Comparison of ENCODE assay signal across 25 cellular contexts in the genomic region with DNA sequence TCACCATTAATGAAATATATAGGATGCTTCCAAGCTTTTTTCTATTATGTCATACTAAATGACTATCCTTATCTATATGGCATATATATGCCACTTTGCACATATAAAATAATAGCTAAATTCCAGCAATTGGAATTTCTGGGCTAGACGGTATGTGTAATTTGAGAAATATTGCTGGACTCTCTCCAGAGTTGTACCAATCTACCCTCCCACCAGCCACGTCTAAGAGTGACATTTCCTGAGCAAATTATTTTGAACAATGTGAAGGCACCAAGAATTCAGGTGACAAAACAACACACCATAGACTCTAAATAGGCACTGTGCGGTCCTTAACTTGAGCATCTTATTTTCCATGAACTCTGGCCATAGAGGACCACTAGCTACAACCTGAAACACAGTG.
DNase-seq lines count a peak whose midpoint lies in the region; ATAC-seq and TF ChIP-seq lines count a peak whose summit lies in the region.
"Had no signal": no experiment of that assay in that cellular context is flagged by ENCODE, and none has a peak within 500 bp of the region (broad histone marks: within the 10 kb centered on the region; RNA-seq: fewer than 3 reads in every experiment).

No MANE protein-coding gene starts in this region.

- TF ChIP-seq CTCF in PC-9 (conservative IDR thresholded peaks at IDR 0.05), result no peak
- no peak for TF ChIP-seq CTCF in endothelial cell (IDR thresholded peaks at IDR 0.05; ENCODE audit: unreplicated experiment)

- no peak overlapping the region for H3K4me3 ChIP-seq in PC-9
- no peak overlapping the region for H3K4me3 ChIP-seq in trophoblast cell (ENCODE audit: low read depth, low read length)
- H3K4me3 ChIP-seq: A549; BLaER1 treated with 17β-estradiol and CSF1 and Interleukin-3, amounts not matched to agents 10 nM and 100 nM; GM12878; HAP-1 had no signal

- WGBS in trophoblast cell (ENCODE audit: extremely low coverage, insufficient coverage, insufficient read length), result no CpG with 5 or more reads among the region's 3 CpGs

- H3F3A ChIP-seq in PC-9 (ENCODE audit: insufficient read depth, low read depth), result peaks cover 4% of the 10 kb centered on the region

- no peak overlapping the region for H4K91ac ChIP-seq in trophoblast cell (ENCODE audit: low read depth, low read length)

- no peak overlapping the region for H3K4me2 ChIP-seq in PC-9
- no peak overlapping the region for H3K4me2 ChIP-seq in trophoblast cell (ENCODE audit: low read length)
- H3K4me2 ChIP-seq: BLaER1 treated with 17β-estradiol and CSF1 and Interleukin-3, amounts not matched to agents 10 nM and 100 nM had no signal

- no peaks in the 10 kb centered on the region for H3K9me3 ChIP-seq in PC-9 (ENCODE audit: insufficient read depth, low read depth)
- H3K9me3 ChIP-seq in trophoblast cell (ENCODE audit: insufficient read depth, low read depth, low read length), result no peaks in the 10 kb centered on the region
- H3K9me3 ChIP-seq: A549, BE2C, HAP-1 had no signal

- no peak overlapping the region for H4K8ac ChIP-seq in trophoblast cell (ENCODE audit: low read depth, low read length)

- H3K14ac ChIP-seq in trophoblast cell (ENCODE audit: low read length), result no peak overlapping the region

- H4K12ac ChIP-seq in trophoblast cell (ENCODE audit: low read depth, low read length), result no peak overlapping the region

- H3K4ac ChIP-seq in trophoblast cell (ENCODE audit: low read depth, low read length), result no peak overlapping the region

- peaks cover 5% of the 10 kb centered on the region; the same call in 1 of the 2 replicates for H3K4me1 ChIP-seq in PC-9 (replicated peaks; ENCODE audit: insufficient read depth)
- no peaks in the 10 kb centered on the region for H3K4me1 ChIP-seq in trophoblast cell (ENCODE audit: control insufficient read depth in 1 of 2, insufficient read depth in 2 of 2, low read length in 2 of 2)
- H3K4me1 ChIP-seq: BE2C; BLaER1 treated with 17β-estradiol and CSF1 and Interleukin-3, amounts not matched to agents 10 nM and 100 nM had no signal

- H3K4me1 Mint-ChIP-seq in activated naive CD8-positive, alpha-beta T cell treated with anti-CD3 and anti-CD28 coated beads, Interleukin-2, amount 50 U/mL, for 24 hours, result peaks cover 1% of the 10 kb centered on the region
- peaks cover 1% of the 10 kb centered on the region for H3K4me1 Mint-ChIP-seq in activated naive CD8-positive, alpha-beta T cell treated with anti-CD3 and anti-CD28 coated beads for 36 hours
- H3K4me1 Mint-ChIP-seq in endothelial cell (ENCODE audit: unreplicated experiment), result peaks cover 11% of the 10 kb centered on the region
- H3K4me1 Mint-ChIP-seq: CD14-positive monocyte; CD8-positive, alpha-beta memory T cell had no signal

- no peak overlapping the region for H2BK5ac ChIP-seq in trophoblast cell (ENCODE audit: low read depth, low read length, poor library complexity)

- peak overlapping the region; percentile 22 for H3K27ac Mint-ChIP-seq in activated naive CD8-positive, alpha-beta T cell treated with anti-CD3 and anti-CD28 coated beads, Interleukin-2, amount 50 U/mL, for 24 hours
- H3K27ac Mint-ChIP-seq in activated naive CD8-positive, alpha-beta T cell treated with anti-CD3 and anti-CD28 coated beads for 36 hours, result no peak overlapping the region
- H3K27ac Mint-ChIP-seq in endothelial cell (ENCODE audit: unreplicated experiment), result peak overlapping the region; percentile 48
- H3K27ac Mint-ChIP-seq: CD14-positive monocyte; CD4-positive, alpha-beta T cell; HFFc6 had no signal

- H3K79me2 ChIP-seq in PC-9 (ENCODE audit: low read depth) (no peaks in the 10 kb centered on the region), trophoblast cell (ENCODE audit: control insufficient read depth, insufficient read depth, low read length, poor library complexity) (no peaks in the 10 kb centered on the region)

- H2AK5ac ChIP-seq in trophoblast cell (ENCODE audit: low read length), result no peak overlapping the region

- no peak overlapping the region for H3K23ac ChIP-seq in trophoblast cell (ENCODE audit: low read length)

- no peaks in the 10 kb centered on the region for H3K27me3 Mint-ChIP-seq in activated naive CD8-positive, alpha-beta T cell treated with anti-CD3 and anti-CD28 coated beads, Interleukin-2, amount 50 U/mL, for 24 hours
- no peaks in the 10 kb centered on the region for H3K27me3 Mint-ChIP-seq in activated naive CD8-positive, alpha-beta T cell treated with anti-CD3 and anti-CD28 coated beads for 36 hours
- peaks cover 3% of the 10 kb centered on the region for H3K27me3 Mint-ChIP-seq in endothelial cell (ENCODE audit: unreplicated experiment)
- H3K27me3 Mint-ChIP-seq: CD4-positive, alpha-beta T cell; CD8-positive, alpha-beta memory T cell had no signal

- H3K4me3 Mint-ChIP-seq in activated naive CD8-positive, alpha-beta T cell treated with anti-CD3 and anti-CD28 coated beads, Interleukin-2, amount 50 U/mL, for 24 hours, result no peak overlapping the region
- no peak overlapping the region for H3K4me3 Mint-ChIP-seq in activated naive CD8-positive, alpha-beta T cell treated with anti-CD3 and anti-CD28 coated beads for 36 hours
- H3K4me3 Mint-ChIP-seq in endothelial cell (ENCODE audit: unreplicated experiment), result no peak overlapping the region
- H3K4me3 Mint-ChIP-seq: CD14-positive monocyte; CD4-positive, alpha-beta T cell; CD8-positive, alpha-beta memory T cell; HFFc6 had no signal

- no peak for DNase-seq in activated naive CD8-positive, alpha-beta T cell treated with anti-CD3 and anti-CD28 coated beads, Interleukin-2, amount 50 U/mL, for 24 hours
- no peak for DNase-seq in activated naive CD8-positive, alpha-beta T cell treated with anti-CD3 and anti-CD28 coated beads for 36 hours
- DNase-seq in PC-9 (no peak), endothelial cell (ENCODE audit: low spot score) (no peak), trophoblast cell (peak; percentile 51 to 86), Right ventricle myocardium superior (no peak), RKO (ENCODE audit: low spot score) (no peak)
- DNase-seq: 8988T; ACHN; AML-193; BE2C; CD4-positive, alpha-beta T cell; CD8-positive, alpha-beta memory T cell; DMS 273 treated with DMSO at 0.1 percent for 48 hours; DMS79; EL; GDM1; GOT3; HFFc6 had no signal

- intact Hi-C loops in PC-9 (cut with micrococcal nuclease; ENCODE audit: unreplicated experiment) (no loop called here), Right ventricle myocardium superior (cut with DNase I) (no loop called here)

- POLR2A ChIA-PET in PC-9 (lab: Charles Lee; ENCODE audit: unreplicated experiment), result no interaction called here

- H3K18ac ChIP-seq in trophoblast cell (ENCODE audit: low read length), result no peak overlapping the region

- H4K20me1 ChIP-seq in PC-9 (ENCODE audit: insufficient read depth), result no peaks in the 10 kb centered on the region

- CTCF ChIA-PET in PC-9 (lab: Charles Lee), result no interaction called here

- no peak overlapping the region for H2BK120ac ChIP-seq in trophoblast cell (ENCODE audit: insufficient read depth, low read length, poor library complexity)

- peak overlapping the region; percentile 16; the same call in 1 of the 2 replicates for H3K27ac ChIP-seq in PC-9
- H3K27ac ChIP-seq in trophoblast cell (ENCODE audit: low read depth, low read length), result no peak overlapping the region

- BruUV-seq in PC-9 (replicated peaks; lab: Mats Ljungman, UMichigan), result no TSS peak

- no peak overlapping the region for H2BK12ac ChIP-seq in trophoblast cell (ENCODE audit: low read length)

- peaks cover 76% of the 10 kb centered on the region for H3K36me3 Mint-ChIP-seq in activated naive CD8-positive, alpha-beta T cell treated with anti-CD3 and anti-CD28 coated beads, Interleukin-2, amount 50 U/mL, for 24 hours (ENCODE audit: low read depth)
- peaks cover 44% of the 10 kb centered on the region for H3K36me3 Mint-ChIP-seq in activated naive CD8-positive, alpha-beta T cell treated with anti-CD3 and anti-CD28 coated beads for 36 hours
- peaks cover 26% of the 10 kb centered on the region for H3K36me3 Mint-ChIP-seq in endothelial cell (ENCODE audit: low read depth, unreplicated experiment)

- H3K36me3 ChIP-seq in PC-9 (ENCODE audit: low read depth) (peaks cover 19% of the 10 kb centered on the region), trophoblast cell (ENCODE audit: control insufficient read depth in 1 of 2, insufficient read depth in 2 of 2, low read length in 2 of 2) (peaks cover 22 to 32% of the 10 kb centered on the region in 2 experiments)

- no peaks in the 10 kb centered on the region for H3K79me1 ChIP-seq in trophoblast cell (ENCODE audit: low read length)

- ATAC-seq in activated naive CD8-positive, alpha-beta T cell treated with anti-CD3 and anti-CD28 coated beads, Interleukin-2, amount 50 U/mL, for 24 hours, result no peak
- no peak for ATAC-seq in Right ventricle myocardium superior (ENCODE audit: poor library complexity)
- no peak for ATAC-seq in GM19463 (IDR thresholded peaks at IDR 0.05; ENCODE audit: unreplicated experiment)
- ATAC-seq: A549, GM12878 had no signal

- H3K27me3 ChIP-seq in PC-9 (ENCODE audit: insufficient read depth, low read depth) (no peaks in the 10 kb centered on the region), trophoblast cell (ENCODE audit: insufficient read depth, low read length) (no peaks in the 10 kb centered on the region)
- H3K27me3 ChIP-seq: BE2C; BLaER1 treated with 17β-estradiol and CSF1 and Interleukin-3, amounts not matched to agents 10 nM and 100 nM had no signal

- no peak overlapping the region for H2AFZ ChIP-seq in PC-9
- no peak overlapping the region for H2AFZ ChIP-seq in trophoblast cell (ENCODE audit: insufficient read depth, low read length, poor library complexity)

- no peak overlapping the region for H3K9ac ChIP-seq in trophoblast cell (ENCODE audit: low read length)
- H3K9ac ChIP-seq: BLaER1 treated with 17β-estradiol and CSF1 and Interleukin-3, amounts not matched to agents 10 nM and 100 nM had no signal

- no peaks in the 10 kb centered on the region for H3K9me3 Mint-ChIP-seq in activated naive CD8-positive, alpha-beta T cell treated with anti-CD3 and anti-CD28 coated beads, Interleukin-2, amount 50 U/mL, for 24 hours
- no peaks in the 10 kb centered on the region for H3K9me3 Mint-ChIP-seq in activated naive CD8-positive, alpha-beta T cell treated with anti-CD3 and anti-CD28 coated beads for 36 hours
- H3K9me3 Mint-ChIP-seq in endothelial cell (ENCODE audit: unreplicated experiment), result no peaks in the 10 kb centered on the region
- H3K9me3 Mint-ChIP-seq: CD4-positive, alpha-beta T cell; CD8-positive, alpha-beta memory T cell; HFFc6 had no signal

- no peaks in the 10 kb centered on the region for H3K9me2 ChIP-seq in PC-9 (ENCODE audit: insufficient read depth)

Comparison
In these comparisons a context has a peak if more than half of its experiments do, and no peak if none do; other contexts are left out.
1. DNase-seq: peak in trophoblast cell (2 of 2); none in activated naive CD8-positive, alpha-beta T cell treated with anti-CD3 and anti-CD28 coated beads, Interleukin-2, amount 50 U/mL, for 24 hours (single experiment), activated naive CD8-positive, alpha-beta T cell treated with anti-CD3 and anti-CD28 coated beads for 36 hours (single experiment), PC-9 (0 of 2), endothelial cell (single experiment), Right ventricle myocardium superior (single experiment) and RKO (single experiment).